In the genomic region with DNA sequence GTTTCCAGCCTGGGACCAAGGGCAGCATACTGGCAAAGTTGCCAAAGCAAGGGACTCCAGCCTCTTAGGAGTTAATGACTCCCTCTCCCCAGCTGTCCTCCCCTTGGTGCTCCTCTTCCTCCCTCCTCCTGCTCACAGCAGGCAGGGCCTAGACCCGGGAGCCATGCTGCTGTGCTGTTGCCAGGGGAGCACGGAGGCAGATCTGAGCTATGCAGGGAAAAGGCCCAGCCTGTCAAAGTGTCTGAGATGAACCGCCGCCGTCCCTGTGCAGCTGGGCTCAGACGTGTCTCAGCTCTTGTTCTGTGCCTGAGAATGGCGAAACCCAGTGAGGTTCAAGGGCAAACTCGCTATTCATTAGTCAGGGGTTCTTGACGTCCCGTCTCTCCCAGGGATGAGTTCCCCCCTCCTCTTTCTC, we compare ENCODE assay signal across 25 cellular contexts.
A peak's percentile ranks its signal among the peaks of the same experiment; 100 is the strongest.
DNase-seq lines count a peak whose midpoint lies in the region; ATAC-seq and TF ChIP-seq lines count a peak whose summit lies in the region.
"Had no signal": no experiment of that assay in that cellular context is flagged by ENCODE, and none has a peak within 500 bp of the region (broad histone marks: within the 10 kb centered on the region; RNA-seq: fewer than 3 reads in every experiment).

No MANE protein-coding gene starts in this region.

- no peaks in the 10 kb centered on the region for H3K9me3 Mint-ChIP-seq in natural killer cell treated with Interleukin-12 subunit alpha and Interleukin-12 subunit beta and Interleukin-15 and Interleukin-18, amount 100 ng/mL, for 72 hours
- H3K9me3 Mint-ChIP-seq in natural killer cell = no peaks in the 10 kb centered on the region
- no peaks in the 10 kb centered on the region for H3K9me3 Mint-ChIP-seq in endodermal cell
- H3K9me3 Mint-ChIP-seq: activated CD4-positive, alpha-beta T cell treated with anti-CD3 and anti-CD28 coated beads, Interleukin-2, amount 10 ng/mL, durations not matched to agents 24 days and 14 days; activated naive CD4-positive, alpha-beta T cell treated with anti-CD3 and anti-CD28 coated beads, Interleukin-2, amount 10 ng/mL, durations not matched to agents 7 days and 5 days; central memory CD8-positive, alpha-beta T cell had no signal

- WGBS in endodermal cell (ENCODE audit: insufficient coverage in 1 of 2, insufficient read length in 1 of 2), 2 experiments = 41 to 43% methylated on average over 9 to 10 of the region's 10 CpGs

- H3K4me1 ChIP-seq in endodermal cell (ENCODE audit: control insufficient read depth, insufficient read depth, low read length) (peaks cover 9% of the 10 kb centered on the region), osteoblast (ENCODE audit: insufficient read depth, low read length) (no peaks in the 10 kb centered on the region)
- H3K4me1 ChIP-seq: Caco-2 had no signal

- H3K9me3 ChIP-seq in endodermal cell (ENCODE audit: control insufficient read depth, low read length) (no peaks in the 10 kb centered on the region), osteoblast (ENCODE audit: low read depth, low read length) (no peaks in the 10 kb centered on the region)
- H3K9me3 ChIP-seq: Caco-2, gastrocnemius medialis, lower lobe of right lung, MG63, upper lobe of left lung had no signal

- peaks cover 15 to 17% of the 10 kb centered on the region in 2 donors for H3K4me1 Mint-ChIP-seq in natural killer cell treated with Interleukin-12 subunit alpha and Interleukin-12 subunit beta and Interleukin-15 and Interleukin-18, amount 100 ng/mL, for 72 hours (ENCODE audit: low read depth in 2 of 2)
- peaks cover 0 to 6% of the 10 kb centered on the region in 2 donors for H3K4me1 Mint-ChIP-seq in natural killer cell
- H3K4me1 Mint-ChIP-seq in endodermal cell = peaks cover 40% of the 10 kb centered on the region
- H3K4me1 Mint-ChIP-seq: activated CD4-positive, alpha-beta T cell treated with anti-CD3 and anti-CD28 coated beads, Interleukin-2, amount 10 ng/mL, durations not matched to agents 24 days and 14 days; central memory CD8-positive, alpha-beta T cell had no signal

- H3K4me3 ChIP-seq in endodermal cell (ENCODE audit: low read length) = no peak overlapping the region
- no peak overlapping the region for H3K4me3 ChIP-seq in osteoblast (ENCODE audit: insufficient read depth, low read length)
- H3K4me3 ChIP-seq: gastrocnemius medialis, lower lobe of right lung, MG63, upper lobe of left lung had no signal

- TF ChIP-seq CTCF in natural killer cell (IDR thresholded peaks at IDR 0.05) (no peak), endodermal cell (conservative IDR thresholded peaks at IDR 0.05) (no peak), osteoblast (IDR thresholded peaks at IDR 0.05; ENCODE audit: extremely low read depth, low read depth, low read length) (no peak)

- H3K27ac Mint-ChIP-seq in natural killer cell treated with Interleukin-12 subunit alpha and Interleukin-12 subunit beta and Interleukin-15 and Interleukin-18, amount 100 ng/mL, for 72 hours = peak overlapping the region; percentile 40 to 44
- H3K27ac Mint-ChIP-seq in natural killer cell (no peak overlapping the region), endodermal cell (no peak overlapping the region)
- H3K27ac Mint-ChIP-seq: activated CD4-positive, alpha-beta T cell treated with anti-CD3 and anti-CD28 coated beads, Interleukin-2, amount 10 ng/mL, durations not matched to agents 24 days and 14 days; activated CD8-positive, alpha-beta memory T cell treated with anti-CD3 and anti-CD28 coated beads, Interleukin-2, amount 10 ng/mL, durations not matched to agents 7 days and 5 days; activated naive CD4-positive, alpha-beta T cell treated with anti-CD3 and anti-CD28 coated beads, Interleukin-2, amount 10 ng/mL, durations not matched to agents 7 days and 5 days; B cell had no signal

- no peaks in the 10 kb centered on the region for H3K36me3 ChIP-seq in endodermal cell (ENCODE audit: control insufficient read depth, insufficient read depth, low read length)
- no peaks in the 10 kb centered on the region for H3K36me3 ChIP-seq in osteoblast (ENCODE audit: insufficient read depth, low read length)
- H3K36me3 ChIP-seq: gastrocnemius medialis, lower lobe of right lung, MG63, upper lobe of left lung had no signal

- intact Hi-C loops in natural killer cell (cut with micrococcal nuclease) = no loop called here

- H3K27me3 ChIP-seq in endodermal cell (ENCODE audit: control insufficient read depth, insufficient read depth, low read length, poor library complexity, severe bottlenecking) = peaks cover 100% of the 10 kb centered on the region
- H3K27me3 ChIP-seq in osteoblast (ENCODE audit: insufficient read depth, low read length) = peaks cover 96% of the 10 kb centered on the region
- H3K27me3 ChIP-seq: MG63 had no signal

- H3K27ac ChIP-seq in endodermal cell (ENCODE audit: low read depth, low read length) (peak overlapping the region; percentile 98), osteoblast (ENCODE audit: low read depth, low read length) (no peak overlapping the region)
- H3K27ac ChIP-seq: gastrocnemius medialis, lower lobe of right lung, upper lobe of left lung had no signal

- H3K36me3 Mint-ChIP-seq in natural killer cell treated with Interleukin-12 subunit alpha and Interleukin-12 subunit beta and Interleukin-15 and Interleukin-18, amount 100 ng/mL, for 72 hours = no peaks in the 10 kb centered on the region
- H3K36me3 Mint-ChIP-seq in natural killer cell (no peaks in the 10 kb centered on the region), endodermal cell (ENCODE audit: low read depth) (no peaks in the 10 kb centered on the region)
- H3K36me3 Mint-ChIP-seq: activated CD8-positive, alpha-beta memory T cell treated with anti-CD3 and anti-CD28 coated beads, Interleukin-2, amount 10 ng/mL, durations not matched to agents 7 days and 5 days; activated naive CD4-positive, alpha-beta T cell treated with anti-CD3 and anti-CD28 coated beads, Interleukin-2, amount 10 ng/mL, durations not matched to agents 7 days and 5 days had no signal

- H4K20me1 ChIP-seq in osteoblast (ENCODE audit: insufficient read depth, low read length) = peaks cover 8% of the 10 kb centered on the region

- H3K4me3 Mint-ChIP-seq in natural killer cell treated with Interleukin-12 subunit alpha and Interleukin-12 subunit beta and Interleukin-15 and Interleukin-18, amount 100 ng/mL, for 72 hours = no peak overlapping the region
- H3K4me3 Mint-ChIP-seq in natural killer cell (no peak overlapping the region), endodermal cell (no peak overlapping the region)
- H3K4me3 Mint-ChIP-seq: activated CD4-positive, alpha-beta T cell treated with anti-CD3 and anti-CD28 coated beads, Interleukin-2, amount 10 ng/mL, durations not matched to agents 24 days and 14 days; activated CD8-positive, alpha-beta memory T cell treated with anti-CD3 and anti-CD28 coated beads, Interleukin-2, amount 10 ng/mL, durations not matched to agents 7 days and 5 days; activated naive CD4-positive, alpha-beta T cell treated with anti-CD3 and anti-CD28 coated beads, Interleukin-2, amount 10 ng/mL, durations not matched to agents 7 days and 5 days; B cell; central memory CD8-positive, alpha-beta T cell had no signal

- H3K9ac ChIP-seq in endodermal cell (ENCODE audit: extremely low read depth, low read length, poor library complexity, severe bottlenecking) = no peak overlapping the region

- ATAC-seq in natural killer cell treated with Interleukin-12 subunit alpha and Interleukin-12 subunit beta and Interleukin-15 and Interleukin-18, amount 100 ng/mL, for 72 hours = no peak
- ATAC-seq in natural killer cell (no peak), HG02623 (IDR thresholded peaks at IDR 0.05; ENCODE audit: unreplicated experiment) (no peak)
- ATAC-seq: activated CD8-positive, alpha-beta memory T cell treated with anti-CD3 and anti-CD28 coated beads, Interleukin-2, amount 10 ng/mL, durations not matched to agents 7 days and 5 days; esophagus mucosa; gastrocnemius medialis; right cardiac atrium had no signal

- H3K27me3 Mint-ChIP-seq in natural killer cell treated with Interleukin-12 subunit alpha and Interleukin-12 subunit beta and Interleukin-15 and Interleukin-18, amount 100 ng/mL, for 72 hours = peaks cover 0 to 3% of the 10 kb centered on the region in 2 donors
- H3K27me3 Mint-ChIP-seq in natural killer cell (ENCODE audit: low read depth in 2 of 2) (peaks cover under 1 to 15% of the 10 kb centered on the region in 2 donors), endodermal cell (ENCODE audit: insufficient read depth) (peaks cover 97% of the 10 kb centered on the region)

- DNase-seq in natural killer cell treated with Interleukin-12 subunit alpha and Interleukin-12 subunit beta and Interleukin-15 and Interleukin-18, amount 100 ng/mL, for 72 hours (ENCODE audit: low spot score) = no peak
- DNase-seq in natural killer cell (no peak), SKM-1 treated with dmso at 0.1 percent for 144 hours (lab: John Stamatoyannopoulos, UW; ENCODE audit: unreplicated experiment) (peak; percentile 62), endodermal cell (peak; percentile 54), SW 1271 (lab: John Stamatoyannopoulos, UW) (no peak), osteoblast (ENCODE audit: insufficient read length, low spot score, missing footprints) (no peak)
- no peak for DNase-seq in activated CD4-positive, alpha-beta T cell treated with anti-CD3 and anti-CD28 coated beads for 48 hours
- DNase-seq: activated CD4-positive, alpha-beta T cell treated with anti-CD3 and anti-CD28 coated beads, Interleukin-2, amount 10 ng/mL, durations not matched to agents 24 days and 14 days; activated CD8-positive, alpha-beta memory T cell treated with anti-CD3 and anti-CD28 coated beads, Interleukin-2, amount 10 ng/mL, durations not matched to agents 7 days and 5 days; activated naive CD4-positive, alpha-beta T cell treated with anti-CD3 and anti-CD28 coated beads, Interleukin-2, amount 10 ng/mL, durations not matched to agents 7 days and 5 days; Caco-2; DND-41; gastrocnemius medialis; IMR-90; lower lobe of right lung; MG63; NCI-H2171; NCI-H526; right cardiac atrium; stimulated activated CD8-positive, alpha-beta memory T cell treated with anti-CD3 and anti-CD28 coated beads, Interleukin-4, amount 100 ng/mL, for 48 hours had no signal

- no peaks in the 10 kb centered on the region for H3K79me2 ChIP-seq in osteoblast (ENCODE audit: insufficient read depth, low read length)

- H2AFZ ChIP-seq in osteoblast (ENCODE audit: low read length) = no peak overlapping the region

- no peak overlapping the region for H3K4me2 ChIP-seq in osteoblast (ENCODE audit: insufficient read depth, low read length)

Comparison
In these comparisons a context has a peak if more than half of its experiments do, and no peak if none do; other contexts are left out.
1. H3K27ac Mint-ChIP-seq: peak in natural killer cell treated with Interleukin-12 subunit alpha and Interleukin-12 subunit beta and Interleukin-15 and Interleukin-18, amount 100 ng/mL, for 72 hours (2 of 2); none in natural killer cell (0 of 2) and endodermal cell (single experiment).
2. DNase-seq: peak in SKM-1 treated with dmso at 0.1 percent for 144 hours (single experiment) and endodermal cell (single experiment); none in natural killer cell treated with Interleukin-12 subunit alpha and Interleukin-12 subunit beta and Interleukin-15 and Interleukin-18, amount 100 ng/mL, for 72 hours (single experiment), natural killer cell (single experiment), SW 1271 (0 of 2), osteoblast (single experiment) and activated CD4-positive, alpha-beta T cell treated with anti-CD3 and anti-CD28 coated beads for 48 hours (single experiment).